11 cellular contexts compared by ENCODE assay signal in the genomic region with DNA sequence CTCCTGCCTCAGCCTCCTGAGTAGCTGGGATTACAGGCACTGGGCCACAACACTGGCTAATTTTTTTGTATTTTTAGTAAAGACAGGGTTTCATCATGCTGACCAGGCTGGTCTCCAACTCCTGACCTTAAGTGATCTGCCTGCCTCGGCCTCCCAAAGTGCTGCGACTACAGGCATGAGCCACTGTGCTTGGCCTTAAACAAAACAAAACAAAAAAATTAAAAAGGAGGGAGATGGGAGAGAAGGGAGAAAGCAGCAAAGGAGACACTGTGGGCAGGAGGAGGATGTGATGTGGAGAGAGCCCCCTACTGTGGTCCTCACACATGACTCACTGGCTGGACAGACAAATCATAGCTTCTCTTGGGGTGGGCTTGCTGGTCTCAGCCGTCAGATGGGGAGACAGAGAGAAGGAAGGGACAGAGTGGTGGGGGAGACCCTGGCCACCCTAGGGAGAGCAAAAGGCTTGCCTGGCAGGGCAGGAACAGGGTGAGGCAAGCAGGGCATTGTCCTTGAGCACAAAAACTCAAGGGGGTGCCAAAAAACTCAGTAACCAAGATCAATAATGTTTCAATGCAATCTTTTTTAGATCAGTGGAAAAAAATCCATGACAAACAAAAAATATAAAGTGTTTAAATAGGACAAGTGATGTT. TPM values are rescaled to one million over a fixed set of nuclear protein-coding genes. Genes with fewer than 3 reads are reported as not detected.
DNase-seq lines count a peak whose midpoint lies in the region; ATAC-seq and TF ChIP-seq lines count a peak whose summit lies in the region.
"Had no signal": no experiment of that assay in that cellular context is flagged by ENCODE, and none has a peak within 500 bp of the region (broad histone marks: within the 10 kb centered on the region; RNA-seq: fewer than 3 reads in every experiment).

No MANE protein-coding gene starts in this region.

- ATAC-seq in IMR-90 (ENCODE audit: low read depth) (peak; percentile 68), GM21717 (IDR thresholded peaks at IDR 0.05; ENCODE audit: unreplicated experiment) (no peak)

- H4K5ac ChIP-seq in IMR-90 (ENCODE audit: low read depth, low read length): peak overlapping the region; percentile 27

- peak overlapping the region; percentile 9 for H2BK5ac ChIP-seq in IMR-90 (ENCODE audit: low read depth, low read length, poor library complexity, severe bottlenecking)

- peaks cover 38 to 75% of the 10 kb centered on the region in 2 experiments for H3K79me1 ChIP-seq in IMR-90 (ENCODE audit: low read depth in 1 of 2, low read length in 2 of 2)

- H3K4me3 ChIP-seq in IMR-90 (ENCODE audit: insufficient read depth, low read depth, low read length) (no peak overlapping the region), osteoblast (ENCODE audit: insufficient read depth, low read length) (no peak overlapping the region)

- H3K23ac ChIP-seq in IMR-90 (ENCODE audit: low read depth, low read length): peak overlapping the region; percentile 73

- peak overlapping the region; percentile 42; the same call in 1 of the 2 replicates for H3K27ac ChIP-seq in IMR-90 (ENCODE audit: insufficient read depth, low read length)
- peak overlapping the region; percentile 86 for H3K27ac ChIP-seq in osteoblast (ENCODE audit: low read depth, low read length)

- H4K91ac ChIP-seq in IMR-90 (ENCODE audit: insufficient read depth, low read depth, low read length): peak overlapping the region; percentile 86

- H3K9me1 ChIP-seq in IMR-90 (ENCODE audit: insufficient read depth, low read length): peaks cover 25% of the 10 kb centered on the region

- peak overlapping the region; percentile 84 for H2BK120ac ChIP-seq in IMR-90 (ENCODE audit: low read depth, low read length)

- H2AK9ac ChIP-seq in IMR-90 (replicated peaks; ENCODE audit: low read depth, low read length, poor library complexity): peak overlapping the region; percentile 79

- POLR2A ChIA-PET in IMR-90 (lab: Charles Lee; ENCODE audit: unreplicated experiment) (interaction anchor here (0.7 kb wide), 1 partner anchor 27 kb away, joined by 3 read pairs; no protein-coding TSS in a partner anchor), GM10248 (lab: Yijun Ruan, JAX) (no interaction called here)

- no TSS peak for BruUV-seq in IMR-90 (replicated peaks; lab: Mats Ljungman, UMichigan)

- H3K4ac ChIP-seq in IMR-90 (ENCODE audit: low read depth, low read length): peak overlapping the region; percentile 95

- H3K9ac ChIP-seq in IMR-90 (ENCODE audit: low read depth, low read length): peak overlapping the region; percentile 15; the same call in 1 of the 2 replicates

- H2AFZ ChIP-seq in IMR-90 (replicated peaks; ENCODE audit: low read length, poor library complexity) (peak overlapping the region; percentile 59), osteoblast (ENCODE audit: low read length) (no peak overlapping the region)

- H3K4me2 ChIP-seq in IMR-90 (ENCODE audit: low read depth, low read length) (0 out of 2 replicates have a peak overlapping the region, but pooled peaks have one; percentile 0), osteoblast (ENCODE audit: insufficient read depth, low read length) (peak overlapping the region; percentile 5)

- CTCF ChIA-PET in IMR-90 (lab: Yijun Ruan, JAX) (no interaction called here), GM10248 (lab: Yijun Ruan, JAX) (interaction anchor here (1.4 kb wide), 1 partner anchor 23 kb away, joined by 3 read pairs; no protein-coding TSS in a partner anchor)

- H3K4me3 Mint-ChIP-seq in CD14-positive monocyte (no peak overlapping the region), chondrocyte (ENCODE audit: unreplicated experiment) (no peak overlapping the region), mesothelial cell of epicardium (no peak overlapping the region)

- no peak for TF ChIP-seq RAD21 in IMR-90 (IDR thresholded peaks at IDR 0.05; ENCODE audit: low read length)

- H2AK5ac ChIP-seq in IMR-90 (ENCODE audit: low read depth, low read length): peak overlapping the region; percentile 84

- dilution Hi-C loops in IMR-90 (cut with HindIII; ENCODE audit: low sequenced_read_pairs, unreplicated experiment): no loop called here

- H3K9me3 ChIP-seq in IMR-90 (ENCODE audit: control insufficient read depth, insufficient read depth, low read length) (no peaks in the 10 kb centered on the region), osteoblast (ENCODE audit: low read depth, low read length) (no peaks in the 10 kb centered on the region)

- in situ Hi-C loops in IMR-90 (cut with MboI; ENCODE audit: low sequenced_read_pairs): no loop called here

- peaks cover 4% of the 10 kb centered on the region for H4K20me1 ChIP-seq in IMR-90 (ENCODE audit: insufficient read depth, low read length)
- peaks cover 13% of the 10 kb centered on the region for H4K20me1 ChIP-seq in osteoblast (ENCODE audit: insufficient read depth, low read length)

- TF ChIP-seq CTCF in CD14-positive monocyte (IDR thresholded peaks at IDR 0.05): no peak
- TF ChIP-seq CTCF in IMR-90 (conservative IDR thresholded peaks at IDR 0.05; ENCODE audit: low read depth, low read length): peak; percentile 6; the same call in 1 of the 2 replicates
- TF ChIP-seq CTCF in chondrocyte (IDR thresholded peaks at IDR 0.05): peak; percentile 48
- no peak for TF ChIP-seq CTCF in osteoblast (IDR thresholded peaks at IDR 0.05; ENCODE audit: extremely low read depth, low read depth, low read length)
- no peak for TF ChIP-seq CTCF in GM10248 (IDR thresholded peaks at IDR 0.05; ENCODE audit: control extremely low read depth, extremely low read depth, low read depth, missing control alignments)
- no peak for TF ChIP-seq CTCF in mesothelial cell of epicardium (IDR thresholded peaks at IDR 0.05; ENCODE audit: unreplicated experiment)

- peak overlapping the region; percentile 34 for H3K14ac ChIP-seq in IMR-90 (replicated peaks; ENCODE audit: low read depth, low read length)

- H3K4me1 Mint-ChIP-seq in CD14-positive monocyte (peaks cover 14% of the 10 kb centered on the region), chondrocyte (ENCODE audit: low read depth) (peaks cover 49% of the 10 kb centered on the region), mesothelial cell of epicardium (no peaks in the 10 kb centered on the region)

- peaks cover 10 to 31% of the 10 kb centered on the region in 2 donors for H3K36me3 Mint-ChIP-seq in CD14-positive monocyte
- H3K36me3 Mint-ChIP-seq in chondrocyte (ENCODE audit: low read depth): no peaks in the 10 kb centered on the region
- no peaks in the 10 kb centered on the region for H3K36me3 Mint-ChIP-seq in mesothelial cell of epicardium

- H3K9me3 Mint-ChIP-seq in CD14-positive monocyte: peaks cover 0 to 1% (median 0%) of the 10 kb centered on the region in 7 donors
- no peaks in the 10 kb centered on the region for H3K9me3 Mint-ChIP-seq in chondrocyte (ENCODE audit: low read depth)
- H3K9me3 Mint-ChIP-seq in mesothelial cell of epicardium: no peaks in the 10 kb centered on the region

- intact Hi-C loops in CD14-positive monocyte (cut with micrococcal nuclease) (no loop called here), IMR-90 (cut with micrococcal nuclease) (no loop called here)

- peaks cover 5% of the 10 kb centered on the region for H3K4me1 ChIP-seq in IMR-90 (ENCODE audit: control insufficient read depth, insufficient read depth, low read length)
- H3K4me1 ChIP-seq in osteoblast (ENCODE audit: insufficient read depth, low read length): peaks cover 20% of the 10 kb centered on the region

- no peak for TF ChIP-seq POLR2A in IMR-90 (IDR thresholded peaks at IDR 0.05; ENCODE audit: low read depth, low read length)

- H3K27me3 Mint-ChIP-seq in CD14-positive monocyte (ENCODE audit: low read depth in 3 of 3) (no peaks in the 10 kb centered on the region), chondrocyte (ENCODE audit: low read depth) (no peaks in the 10 kb centered on the region), mesothelial cell of epicardium (ENCODE audit: low read depth) (no peaks in the 10 kb centered on the region)

- peak overlapping the region; percentile 74; the same call in 1 of the 3 replicates for H2BK15ac ChIP-seq in IMR-90 (ENCODE audit: low read depth, low read length)

- peak overlapping the region; percentile 11 to 86; a peak in 3 of 4 replicates for H4K8ac ChIP-seq in IMR-90 (ENCODE audit: low read depth in 2 of 2, low read length in 2 of 2)

- H3K36me3 ChIP-seq in IMR-90 (ENCODE audit: control insufficient read depth, insufficient read depth, low read length) (no peaks in the 10 kb centered on the region), osteoblast (ENCODE audit: insufficient read depth, low read length) (no peaks in the 10 kb centered on the region)

- H3K56ac ChIP-seq in IMR-90 (ENCODE audit: extremely low read depth, insufficient read depth, low read length): peak overlapping the region; percentile 49; the same call in 1 of the 2 replicates

- no CpG with 5 or more reads among the region's 3 CpGs for WGBS in IMR-90 (ENCODE audit: extremely low coverage in 2 of 2, insufficient read length in 1 of 2), 2 experiments

- DNase-seq in CD14-positive monocyte (ENCODE audit: low spot score): no peak
- peak; percentile 46 for DNase-seq in IMR-90
- no peak for DNase-seq in chondrocyte (ENCODE audit: low spot score)
- DNase-seq in osteoblast (ENCODE audit: insufficient read length, low spot score, missing footprints): no peak
- no peak for DNase-seq in GM10248 (ENCODE audit: extremely low spot score)
- no peak for DNase-seq in AG20443 (ENCODE audit: low spot score)
- no peak for DNase-seq in mesothelial cell of epicardium (ENCODE audit: low spot score in 2 of 2, unreplicated experiment in 2 of 2)
- DNase-seq: activated CD4-positive, alpha-beta T cell treated with anti-CD3 and anti-CD28 coated beads for 4 hours; activated naive CD4-positive, alpha-beta T cell treated with anti-CD3 and anti-CD28 coated beads, Interleukin-2, amount 50 U/mL, for 16 hours had no signal

- H3K27ac Mint-ChIP-seq in CD14-positive monocyte (peak overlapping the region in 5 of 7 donors; percentile 1 to 76 (median 64)), chondrocyte (ENCODE audit: unreplicated experiment) (peak overlapping the region; percentile 91), mesothelial cell of epicardium (no peak overlapping the region)

- peaks cover 91% of the 10 kb centered on the region for H3K79me2 ChIP-seq in osteoblast (ENCODE audit: insufficient read depth, low read length)

- peak overlapping the region; percentile 5; the same call in 1 of the 2 replicates for H3K18ac ChIP-seq in IMR-90 (ENCODE audit: low read depth, low read length)

- H2BK20ac ChIP-seq in IMR-90 (ENCODE audit: low read depth, low read length): peak overlapping the region; percentile 63

- H3K27me3 ChIP-seq in IMR-90 (ENCODE audit: control insufficient read depth, insufficient read depth, low read length): no peaks in the 10 kb centered on the region
- H3K27me3 ChIP-seq in osteoblast (ENCODE audit: insufficient read depth, low read length): no peaks in the 10 kb centered on the region

RNA-seq across cellular contexts. Expression of gene TPST2, which starts 31.6 kb away (rescaled TPM):
- polyA plus RNA-seq in CD14-positive monocyte (10 to 100 TPM; 62.8 to 69.5 TPM), IMR-90 (2012; rRNA removed) (63.6 and 81.1 TPM in 2 replicates)
- total RNA-seq in IMR-90 (2012; rRNA removed) (41.7 and 42.5 TPM in 2 replicates), chondrocyte (75.8 to 80.3 TPM (median 77.1 TPM) in 3 replicates), osteoblast (98.4 and 100 TPM in 2 replicates), mesothelial cell of epicardium (17.2 to 19.4 TPM (median 18.5 TPM) in 3 replicates)
- polyA plus RNA-seq in IMR-90 (2012; cell fraction: cytosol; rRNA removed): 84.8 and 101 TPM in 2 replicates
- 50.0 and 85.2 TPM in 2 replicates for polyA plus RNA-seq in IMR-90 (2012; cell fraction: nucleus; rRNA removed; ENCODE audit: low replicate concordance)

RNA-seq across cellular contexts. Expression of gene TFIP11, which starts 46.1 kb away (rescaled TPM):
- polyA plus RNA-seq in CD14-positive monocyte (10 to 100 TPM; 10.1 to 19.8 TPM), IMR-90 (2012; rRNA removed) (22.5 and 23.6 TPM in 2 replicates)
- total RNA-seq in IMR-90 (2012; rRNA removed) (37.5 and 43.2 TPM in 2 replicates), chondrocyte (30.6 to 34.7 TPM (median 33.3 TPM) in 3 replicates), osteoblast (34.7 and 41.0 TPM in 2 replicates), mesothelial cell of epicardium (36.4 to 39.3 TPM (median 37.9 TPM) in 3 replicates)
- polyA plus RNA-seq in IMR-90 (2012; cell fraction: cytosol; rRNA removed): 16.0 and 16.7 TPM in 2 replicates
- polyA plus RNA-seq in IMR-90 (2012; cell fraction: nucleus; rRNA removed; ENCODE audit: low replicate concordance): 35.1 and 48.4 TPM in 2 replicates

RNA-seq across cellular contexts. Expression of gene CRYBB1, which starts 59.5 kb away (rescaled TPM):
- polyA plus RNA-seq in CD14-positive monocyte (1 to 10 TPM in 1 of 2 donors, under 1 TPM in 1; 0.78 to 1.6 TPM), IMR-90 (2012; rRNA removed) (not detected in 2 replicates)
- total RNA-seq in IMR-90 (2012; rRNA removed) (not detected in 2 replicates), chondrocyte (not detected in 3 replicates), osteoblast (not detected in 2 replicates), mesothelial cell of epicardium (not detected in 3 replicates)
- polyA plus RNA-seq in IMR-90 (2012; cell fraction: cytosol; rRNA removed): not detected in 2 replicates
- not detected in 2 replicates for polyA plus RNA-seq in IMR-90 (2012; cell fraction: nucleus; rRNA removed; ENCODE audit: low replicate concordance)
- total RNA-seq: LHCN-M2 had no signal

Comparison
In these comparisons a context has a peak if more than half of its experiments do, and no peak if none do; other contexts are left out.
1. CTCF ChIP-seq: peak in IMR-90 (single experiment) and chondrocyte (single experiment); none in CD14-positive monocyte (single experiment), osteoblast (single experiment), GM10248 (single experiment) and mesothelial cell of epicardium (single experiment).